8 cellular contexts compared by ENCODE assay signal in the genomic region with DNA sequence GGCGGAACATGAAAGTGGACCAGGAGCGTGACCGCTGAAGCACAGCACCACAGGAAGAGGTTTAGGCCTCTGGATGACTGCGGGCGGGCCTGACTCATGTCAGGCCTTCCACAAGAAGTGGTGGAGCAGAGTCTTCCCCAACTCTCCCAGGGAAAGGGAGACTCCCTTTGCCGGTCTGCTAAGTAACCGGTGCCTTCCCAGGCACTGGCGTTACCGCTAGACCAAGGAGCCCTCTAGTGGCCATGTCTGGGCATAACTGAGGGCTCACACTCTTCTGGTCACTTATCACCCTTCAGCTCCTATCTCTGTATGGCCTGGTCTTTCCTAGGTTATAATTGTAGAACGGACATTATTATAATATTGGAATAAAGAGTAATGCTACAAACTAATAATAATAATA.
DNase-seq lines count a peak whose midpoint lies in the region; ATAC-seq, FAIRE-seq and TF ChIP-seq lines count a peak whose summit lies in the region.

No MANE protein-coding gene starts in this region.

- ATAC-seq in Right ventricle myocardium inferior: no peak
- ATAC-seq in body of pancreas: no peak
- no peak for ATAC-seq in HG03378 (IDR thresholded peaks at IDR 0.05; ENCODE audit: unreplicated experiment)

- 30 to 52% methylated on average over 10 of the region's 10 CpGs for WGBS in body of pancreas, 2 donors
- WGBS in suprapubic skin: 32% methylated on average over 10 of the region's 10 CpGs

- H3K4me1 ChIP-seq in body of pancreas (no peaks in the 10 kb centered on the region), suprapubic skin (no peaks in the 10 kb centered on the region)

- no peak for TF ChIP-seq EP300 in suprapubic skin (IDR thresholded peaks at IDR 0.05)

- TF ChIP-seq POLR2A in body of pancreas (IDR thresholded peaks at IDR 0.05) (no peak), suprapubic skin (IDR thresholded peaks at IDR 0.05) (no peak)

- no peak for FAIRE-seq in GM19239 (lab: Jason Lieb, UNC)

- H3K27ac ChIP-seq in body of pancreas: no peak overlapping the region
- H3K27ac ChIP-seq in suprapubic skin: no peak overlapping the region

- H3K27me3 ChIP-seq in body of pancreas: no peaks in the 10 kb centered on the region
- no peaks in the 10 kb centered on the region for H3K27me3 ChIP-seq in suprapubic skin

- DNase-seq in Right ventricle myocardium inferior (ENCODE audit: missing footprints) (peak; percentile 61), cardiac septum (ENCODE audit: low spot score) (no peak), NCI-H2171 (lab: John Stamatoyannopoulos, UW) (peak; percentile 37), body of pancreas (peak; percentile 46 to 72 (median 55)), medulla oblongata (ENCODE audit: extremely low spot score) (peak; percentile 75), suprapubic skin (ENCODE audit: low spot score in 2 of 2) (no peak), GM19239 (ENCODE audit: insufficient read length, low spot score) (no peak)

- H3K36me3 ChIP-seq in body of pancreas (replicated peaks in 1 of 2; ENCODE audit: insufficient read depth in 1 of 2, low read depth in 2 of 2): no peaks in the 10 kb centered on the region
- H3K36me3 ChIP-seq in suprapubic skin: no peaks in the 10 kb centered on the region

- H3K9me3 ChIP-seq in body of pancreas (no peaks in the 10 kb centered on the region), suprapubic skin (no peaks in the 10 kb centered on the region)

- TF ChIP-seq CTCF in body of pancreas (IDR thresholded peaks at IDR 0.05): peak; percentile 16 to 62 (median 49)
- peak in 1 of 2 donors; percentile 66 for TF ChIP-seq CTCF in suprapubic skin (IDR thresholded peaks at IDR 0.05)

- intact Hi-C loops in Right ventricle myocardium inferior (cut with DNase I) (no loop called here), cardiac septum (cut with DNase I) (no loop called here), body of pancreas (cut with DNase I) (no loop called here)

- no peak overlapping the region for H3K4me3 ChIP-seq in body of pancreas
- no peak overlapping the region for H3K4me3 ChIP-seq in suprapubic skin

Comparison
In these comparisons a context has a peak if more than half of its experiments do, and no peak if none do; other contexts are left out.
1. DNase-seq: peak in Right ventricle myocardium inferior (single experiment), NCI-H2171 (single experiment), body of pancreas (4 of 4) and medulla oblongata (single experiment); none in cardiac septum (single experiment), suprapubic skin (0 of 2) and GM19239 (single experiment).